ENCODE assay signal across 8 cellular contexts in the genomic region with DNA sequence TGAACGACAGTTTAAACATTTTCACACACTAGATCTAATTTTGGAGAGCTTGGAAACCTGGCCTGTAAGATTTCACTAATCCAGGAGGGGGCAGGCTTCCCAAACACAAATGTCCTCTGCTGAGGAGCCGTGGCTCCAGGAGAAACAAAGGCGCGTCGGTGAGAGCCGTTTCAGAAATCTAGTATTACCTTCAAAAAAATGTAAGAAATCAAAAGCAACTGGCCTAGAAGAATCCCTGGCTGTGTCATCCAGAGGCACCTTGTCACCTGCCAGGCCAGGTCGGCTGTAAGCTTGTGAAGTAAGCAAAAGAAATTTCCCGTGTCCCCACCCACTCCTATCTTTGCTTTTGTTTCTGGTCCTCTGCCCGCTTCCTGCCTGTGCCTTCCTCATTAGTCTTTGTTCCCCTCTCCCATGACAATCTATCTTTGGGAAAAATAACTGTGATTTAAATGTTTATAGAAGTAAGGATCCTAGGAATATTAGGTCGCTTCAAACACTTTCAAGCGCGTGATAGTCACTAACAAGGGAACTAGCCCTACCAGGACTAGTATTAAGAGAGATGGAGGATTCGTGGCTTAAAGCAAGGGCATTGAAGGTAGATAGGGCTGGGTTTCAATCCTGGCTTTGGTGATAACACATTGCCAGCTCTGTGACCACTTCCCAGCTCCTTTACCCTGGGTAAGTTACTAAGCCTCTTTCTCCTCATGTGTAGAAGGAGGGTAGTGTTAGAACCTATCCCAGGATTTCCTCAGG.
DNase-seq lines count a peak whose midpoint lies in the region; TF ChIP-seq lines count a peak whose summit lies in the region.

No MANE protein-coding gene starts in this region.

- H3F3A ChIP-seq in SU-DHL-6 (ENCODE audit: insufficient read depth), result no peaks in the 10 kb centered on the region

- peak overlapping the region; percentile 37 for H3K4me2 ChIP-seq in SU-DHL-6 (ENCODE audit: low read depth, low read length, poor library complexity, severe bottlenecking)

- DNase-seq in EL (peak; percentile 67), GOT3 (lab: John Stamatoyannopoulos, UW) (peak; percentile 24), M059J (ENCODE audit: low read depth) (peak; percentile 53), adrenal gland (peak; percentile 68 to 89 (median 74)), right atrium auricular region (ENCODE audit: low spot score) (peak; percentile 73), putamen (ENCODE audit: low spot score) (peak; percentile 67), vagina (ENCODE audit: extremely low spot score in 2 of 2) (no peak)

- no peaks in the 10 kb centered on the region for H3K9me2 ChIP-seq in SU-DHL-6 (replicated peaks; ENCODE audit: insufficient read depth, low read length)

- peak; percentile 66 for TF ChIP-seq CTCF in SU-DHL-6 (IDR thresholded peaks at IDR 0.05; ENCODE audit: insufficient read depth, low read length, poor library complexity, severe bottlenecking)
- peak; percentile 62 to 92 (median 88) for TF ChIP-seq CTCF in adrenal gland (IDR thresholded peaks at IDR 0.05)
- TF ChIP-seq CTCF in right atrium auricular region (IDR thresholded peaks at IDR 0.05), result peak; percentile 59 to 88
- peak; percentile 61 to 91 (median 89) for TF ChIP-seq CTCF in vagina (IDR thresholded peaks at IDR 0.05)

- H2AFZ ChIP-seq in SU-DHL-6 (ENCODE audit: low read depth, low read length, severe bottlenecking), result peak overlapping the region; percentile 1

- H3K27ac ChIP-seq in SU-DHL-6 (ENCODE audit: low read depth, low read length) (no peak overlapping the region), adrenal gland (peak overlapping the region in 1 of 5 donors; percentile 26), right atrium auricular region (peak overlapping the region; percentile 17 to 41), vagina (no peak overlapping the region)

- peaks cover 0 to 3% of the 10 kb centered on the region in 2 donors for H3K4me1 ChIP-seq in adrenal gland (replicated peaks in 1 of 2)
- no peaks in the 10 kb centered on the region for H3K4me1 ChIP-seq in right atrium auricular region
- H3K4me1 ChIP-seq in vagina, result no peaks in the 10 kb centered on the region

- H3K27me3 ChIP-seq in SU-DHL-6 (ENCODE audit: low read length), result no peaks in the 10 kb centered on the region
- H3K27me3 ChIP-seq in adrenal gland, result no peaks in the 10 kb centered on the region
- H3K27me3 ChIP-seq in right atrium auricular region, result no peaks in the 10 kb centered on the region
- H3K27me3 ChIP-seq in vagina, result no peaks in the 10 kb centered on the region

- no peak overlapping the region for H3K9ac ChIP-seq in SU-DHL-6 (ENCODE audit: low read length)

- intact Hi-C loops in adrenal gland (cut with DNase I) (loop anchor here (5.0 to 10.0 kb wide), 3 partner anchors 340 to 578 kb away; no protein-coding TSS in a partner anchor), vagina (cut with DNase I) (loop anchor here (5.0 to 10.0 kb wide), 2 partner anchors 348 to 575 kb away; no protein-coding TSS in a partner anchor)

- TF ChIP-seq POLR2A in adrenal gland (IDR thresholded peaks at IDR 0.05) (no peak), vagina (IDR thresholded peaks at IDR 0.05) (no peak)

- WGBS in adrenal gland, 4 donors, result 13 to 17% (median 16%) methylated on average over 13 of the region's 13 CpGs

- H3K36me3 ChIP-seq in SU-DHL-6 (ENCODE audit: low read length) (no peaks in the 10 kb centered on the region), adrenal gland (replicated peaks in 1 of 2) (no peaks in the 10 kb centered on the region), right atrium auricular region (no peaks in the 10 kb centered on the region), vagina (no peaks in the 10 kb centered on the region)

- H3K4me3 ChIP-seq in SU-DHL-6 (ENCODE audit: insufficient read depth, low read length, poor library complexity, severe bottlenecking) (no peak overlapping the region), adrenal gland (peak overlapping the region in 2 of 4 donors; percentile 26 to 58), right atrium auricular region (peak overlapping the region; percentile 38 to 51), vagina (peak overlapping the region; percentile 43 to 44)

- H3K9me3 ChIP-seq in SU-DHL-6 (ENCODE audit: insufficient read depth, low read length), result no peaks in the 10 kb centered on the region
- no peaks in the 10 kb centered on the region for H3K9me3 ChIP-seq in adrenal gland (replicated peaks in 1 of 3)
- no peaks in the 10 kb centered on the region for H3K9me3 ChIP-seq in right atrium auricular region
- H3K9me3 ChIP-seq in vagina, result no peaks in the 10 kb centered on the region

- no peaks in the 10 kb centered on the region for H4K20me1 ChIP-seq in SU-DHL-6 (ENCODE audit: low read depth, low read length)

- H3K79me2 ChIP-seq in SU-DHL-6 (ENCODE audit: insufficient read depth, low read length), result no peaks in the 10 kb centered on the region

Comparison
In these comparisons a context has a peak if more than half of its experiments do, and no peak if none do; other contexts are left out.
1. DNase-seq: peak in EL (single experiment), GOT3 (single experiment), M059J (single experiment), adrenal gland (7 of 7), right atrium auricular region (single experiment) and putamen (single experiment); none in vagina (0 of 2).
2. H3K27ac ChIP-seq: peak in right atrium auricular region (2 of 2); none in SU-DHL-6 (single experiment) and vagina (single experiment).
3. Peak in every context shown above with its lines, with median percentiles within 50 percentile points of each other: CTCF ChIP-seq.